Comparison of ENCODE assay signal across 26 cellular contexts in the genomic region with DNA sequence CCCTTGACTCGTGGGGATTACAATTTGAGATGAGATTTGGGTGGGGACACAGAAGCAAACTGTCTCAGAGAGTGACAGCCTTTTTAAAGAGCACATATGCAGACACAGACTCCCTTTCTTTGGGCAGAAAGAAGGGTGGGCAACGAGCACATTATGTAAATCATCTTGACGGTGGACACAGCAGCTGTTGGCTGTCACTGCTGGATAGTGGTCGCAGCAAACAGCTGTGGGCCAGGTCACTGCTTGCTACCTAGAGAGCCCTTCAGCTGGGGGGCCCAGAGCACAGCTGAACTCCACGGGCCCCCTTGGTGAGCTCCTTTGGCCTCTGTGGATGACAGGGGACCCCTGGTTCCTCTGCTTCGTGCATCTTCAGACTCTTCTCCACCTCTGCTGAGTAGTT.
"Had no signal": no experiment of that assay in that cellular context is flagged by ENCODE, and none has a peak within 500 bp of the region (broad histone marks: within the 10 kb centered on the region; RNA-seq: fewer than 3 reads in every experiment).

No MANE protein-coding gene starts in this region.

- H3K9me3 ChIP-seq: gastroesophageal sphincter, heart right ventricle had no signal

- H3K27ac ChIP-seq: brain microvascular endothelial cell, coronary artery, gastroesophageal sphincter, hepatocyte had no signal

- ATAC-seq: activated CD4-positive, alpha-beta T cell treated with anti-CD3 and anti-CD28 coated beads for 36 hours; activated CD8-positive, alpha-beta memory T cell treated with anti-CD3 and anti-CD28 coated beads, Interleukin-2, amount 10 ng/mL, durations not matched to agents 7 days and 5 days; activated CD8-positive, alpha-beta T cell treated with anti-CD3 and anti-CD28 coated beads, Interleukin-2, amount 10 ng/mL, durations not matched to agents 7 days and 5 days; esophagus mucosa; gastroesophageal sphincter; heart right ventricle; T-helper 17 cell had no signal

- DNase-seq: activated CD4-positive, alpha-beta T cell treated with anti-CD3 and anti-CD28 coated beads, Interleukin-2, amount 10 ng/mL, durations not matched to agents 24 days and 14 days; activated CD4-positive, CD25-positive, alpha-beta regulatory T cell; activated CD4-positive, CD25-positive, alpha-beta regulatory T cell treated with anti-CD3 and anti-CD28 coated beads, Interleukin-2, amount 50 U/mL, for 72 hours; activated CD8-positive, alpha-beta memory T cell treated with anti-CD3 and anti-CD28 coated beads, Interleukin-2, amount 10 ng/mL, durations not matched to agents 7 days and 5 days; activated CD8-positive, alpha-beta memory T cell treated with anti-CD3 and anti-CD28 coated beads, Interleukin-2, amount 50 U/mL, for 4 hours; activated CD8-positive, alpha-beta T cell treated with anti-CD3 and anti-CD28 coated beads, Interleukin-2, amount 10 ng/mL, durations not matched to agents 7 days and 5 days; activated gamma-delta T cell; activated naive CD4-positive, alpha-beta T cell; activated naive CD4-positive, alpha-beta T cell treated with anti-CD3 and anti-CD28 coated beads, Interleukin-2, amount 10 ng/mL, durations not matched to agents 7 days and 5 days; activated naive CD8-positive, alpha-beta T cell treated with anti-CD3 and anti-CD28 coated beads, Interleukin-2, amount 10 ng/mL, durations not matched to agents 7 days and 5 days; activated T-cell treated with anti-CD3 and anti-CD28 coated beads, Interleukin-2, amount 50 U/mL, for 1 hour; activated T-cell treated with anti-CD3 and anti-CD28 coated beads, Interleukin-2, amount 50 U/mL, for 48 hours; brain microvascular endothelial cell; dorsolateral prefrontal cortex; effector memory CD4-positive, alpha-beta T cell; endodermal cell; foreskin melanocyte; heart right ventricle; T-helper 17 cell; T1000 had no signal

- FAIRE-seq: astrocyte had no signal

- H3K36me3 ChIP-seq: brain microvascular endothelial cell had no signal

- H3K27me3 ChIP-seq: dorsolateral prefrontal cortex, gastroesophageal sphincter had no signal

- H3K4me3 ChIP-seq: coronary artery, dorsolateral prefrontal cortex, gastroesophageal sphincter, heart right ventricle, hepatocyte had no signal

- H3K4me2 ChIP-seq: hepatocyte had no signal
